8 cellular contexts compared by ENCODE assay signal in genomic region chr16:56519459-56520250, GRCh38. TPM values are rescaled to one million over a fixed set of nuclear protein-coding genes. Genes with fewer than 3 reads are reported as not detected.
A peak's percentile ranks its signal among the peaks of the same experiment; 100 is the strongest.
DNase-seq lines count a peak whose midpoint lies in the region; ATAC-seq, FAIRE-seq and TF ChIP-seq lines count a peak whose summit lies in the region.

BBS2 (minus strand) TSS chr16:56520024; CDS start chr16:56519862, 162 bp downstream.

- DNase-seq in ELR (ENCODE audit: low read depth) (peak; percentile 89), H54 (ENCODE audit: insufficient read length, low spot score) (peak; percentile 80), LoVo (ENCODE audit: low spot score) (peak; percentile 92), SHP77 (lab: John Stamatoyannopoulos, UW) (peak; percentile 54 to 87), fibroblast of the aortic adventitia (ENCODE audit: low read depth) (peak; percentile 80)
- DNase-seq in activated effector memory CD4-positive, alpha-beta T cell treated with anti-CD3 and anti-CD28 coated beads, Interleukin-2, amount 50 U/mL, for 16 hours, result peak; percentile 97
- peak; percentile 94 for DNase-seq in stimulated activated naive CD8-positive, alpha-beta T cell treated with anti-CD3 and anti-CD28 coated beads, Interleukin-15, Interleukin-2, amounts not matched to agents 100 U/mL and 50 U/mL, for 24 hours

- peaks cover 4% of the 10 kb centered on the region for H3K27me3 Mint-ChIP-seq in nephron (ENCODE audit: low read depth)

- ATAC-seq in stimulated activated naive CD8-positive, alpha-beta T cell treated with anti-CD3 and anti-CD28 coated beads, Interleukin-15, Interleukin-2, amounts not matched to agents 100 U/mL and 50 U/mL, for 24 hours, result peak; percentile 84

- H3K4me3 Mint-ChIP-seq in nephron, result peak within 1 kb of the TSS; percentile 85 to 90 (median 89)

- peak within 1 kb of the TSS; percentile 93 for H3K4me3 ChIP-seq in fibroblast of the aortic adventitia (ENCODE audit: low read depth, low read length)

- TF ChIP-seq CTCF in fibroblast of the aortic adventitia (IDR thresholded peaks at IDR 0.05; ENCODE audit: insufficient read depth, low read length), result no peak
- no peak for TF ChIP-seq CTCF in nephron (IDR thresholded peaks at IDR 0.05; ENCODE audit: unreplicated experiment in 3 of 3)

- peak; percentile 20 for FAIRE-seq in H54 (lab: Jason Lieb, UNC)

- H3K36me3 Mint-ChIP-seq in nephron (ENCODE audit: low read depth), result no peaks in the 10 kb centered on the region

- peaks cover 20% of the 10 kb centered on the region for H3K4me1 Mint-ChIP-seq in nephron

- peak within 1 kb of the TSS; percentile 55 to 90 (median 86) for H3K27ac Mint-ChIP-seq in nephron

- TF ChIP-seq POLR2A in H54 (IDR thresholded peaks at IDR 0.05; ENCODE audit: low read depth, low read length), result peak; percentile 80

- no peaks in the 10 kb centered on the region for H3K9me3 Mint-ChIP-seq in nephron

RNA-seq across cellular contexts. Expression of gene BBS2, which starts in this region (rescaled TPM):
- total RNA-seq in fibroblast of the aortic adventitia (ENCODE audit: low replicate concordance), result 58.9 and 85.0 TPM in 2 replicates

Comparison
In these comparisons a context has a peak if more than half of its experiments do, and no peak if none do; other contexts are left out.
1. Peak in every context shown above with its lines: DNase-seq, ATAC-seq and H3K4me3 ChIP-seq.